21 cellular contexts compared by ENCODE assay signal in genomic region chr3:133282239-133282638, GRCh38.
DNase-seq lines count a peak whose midpoint lies in the region; ATAC-seq and TF ChIP-seq lines count a peak whose summit lies in the region.
"Had no signal": no experiment of that assay in that cellular context is flagged by ENCODE, and none has a peak within 500 bp of the region (broad histone marks: within the 10 kb centered on the region; RNA-seq: fewer than 3 reads in every experiment).

No MANE protein-coding gene starts in this region.

- H3K4me3 ChIP-seq in AG04449 (ENCODE audit: low read depth, low read length) (no peak overlapping the region), OCI-LY7 (ENCODE audit: low read depth, low read length, poor library complexity, severe bottlenecking) (no peak overlapping the region), upper lobe of right lung (no peak overlapping the region)
- H3K4me3 ChIP-seq: BLaER1 treated with 17β-estradiol and CSF1 and Interleukin-3, amounts not matched to agents 10 nM and 100 nM; MG63 had no signal

- DNase-seq in AG04449 (ENCODE audit: low read depth, low spot score) = peak; percentile 52
- peak; percentile 25 for DNase-seq in ELR (ENCODE audit: low read depth)
- peak; percentile 48 for DNase-seq in amniotic epithelial cell (ENCODE audit: low read depth)
- DNase-seq in fibroblast of peridontal ligament (ENCODE audit: extremely low read depth) = peak; percentile 30
- no peak for DNase-seq in DMS153 (lab: John Stamatoyannopoulos, UW)
- DNase-seq in OCI-LY7 (ENCODE audit: low spot score) = no peak
- DNase-seq in upper lobe of right lung = no peak
- DNase-seq: Calu3; CD8-positive, alpha-beta T cell; DMS53; H7; Karpas-422; MG63; NCI-H1048; NCI-H1436; NCI-H1930; NCI-H526 had no signal

- ATAC-seq in HG03045 (IDR thresholded peaks at IDR 0.05; ENCODE audit: unreplicated experiment) (no peak), upper lobe of right lung (no peak)
- ATAC-seq: CD8-positive, alpha-beta T cell had no signal

- H3K27ac ChIP-seq in OCI-LY7 (ENCODE audit: low read depth, low read length, poor library complexity, severe bottlenecking) (no peak overlapping the region), upper lobe of right lung (no peak overlapping the region)
- H3K27ac ChIP-seq: 22Rv1; BLaER1 treated with 17β-estradiol and CSF1 and Interleukin-3, amounts not matched to agents 10 nM and 100 nM; HL-60 had no signal

- CTCF ChIA-PET in AG04449 (lab: Yijun Ruan, JAX) = no interaction called here
- CTCF ChIA-PET in OCI-LY7 (lab: Charles Lee; ENCODE audit: unreplicated experiment) = no interaction called here

- H3K36me3 ChIP-seq in OCI-LY7 (ENCODE audit: insufficient read depth, low read length) = no peaks in the 10 kb centered on the region
- H3K36me3 ChIP-seq in upper lobe of right lung = no peaks in the 10 kb centered on the region
- H3K36me3 ChIP-seq: BLaER1 treated with 17β-estradiol and CSF1 and Interleukin-3, amounts not matched to agents 10 nM and 100 nM; MG63 had no signal

- no peak for TF ChIP-seq CTCF in AG04449 (IDR thresholded peaks at IDR 0.05; ENCODE audit: insufficient read depth, low read length, missing control alignments)
- TF ChIP-seq CTCF in OCI-LY7 (conservative IDR thresholded peaks at IDR 0.05; ENCODE audit: low read length) = no peak
- no peak for TF ChIP-seq CTCF in upper lobe of right lung (IDR thresholded peaks at IDR 0.05)

- H3K4me1 ChIP-seq in OCI-LY7 (ENCODE audit: insufficient read depth, low read length, poor library complexity, severe bottlenecking) (no peaks in the 10 kb centered on the region), upper lobe of right lung (no peaks in the 10 kb centered on the region)

- intact Hi-C loops in OCI-LY7 (cut with micrococcal nuclease; ENCODE audit: unreplicated experiment) = no loop called here
- intact Hi-C loops in upper lobe of right lung (cut with DNase I) = no loop called here

- no peaks in the 10 kb centered on the region for H3K27me3 ChIP-seq in upper lobe of right lung
- H3K27me3 ChIP-seq: BLaER1 treated with 17β-estradiol and CSF1 and Interleukin-3, amounts not matched to agents 10 nM and 100 nM; MG63 had no signal

- no peak overlapping the region for H2AFZ ChIP-seq in OCI-LY7 (ENCODE audit: low read length)

- no peaks in the 10 kb centered on the region for H3K79me2 ChIP-seq in OCI-LY7 (ENCODE audit: insufficient read depth, low read depth, low read length)

- BruUV-seq in OCI-LY7 (replicated peaks; lab: Mats Ljungman, UMichigan) = no TSS peak

- H4K20me1 ChIP-seq in OCI-LY7 (ENCODE audit: insufficient read depth, low read length) = no peaks in the 10 kb centered on the region
- H4K20me1 ChIP-seq: BLaER1 treated with 17β-estradiol and CSF1 and Interleukin-3, amounts not matched to agents 10 nM and 100 nM had no signal

- no peak overlapping the region for H3K4me2 ChIP-seq in OCI-LY7 (ENCODE audit: low read length)
- H3K4me2 ChIP-seq: BLaER1 treated with 17β-estradiol and CSF1 and Interleukin-3, amounts not matched to agents 10 nM and 100 nM had no signal

- H3K9me3 ChIP-seq in OCI-LY7 (ENCODE audit: low read length) (no peaks in the 10 kb centered on the region), upper lobe of right lung (no peaks in the 10 kb centered on the region)
- H3K9me3 ChIP-seq: BLaER1 treated with 17β-estradiol and CSF1 and Interleukin-3, amounts not matched to agents 10 nM and 100 nM; MG63 had no signal

- POLR2A ChIA-PET in AG04449 (lab: Yijun Ruan, JAX) (interaction anchor here (0.7 to 1.2 kb wide), 2 partner anchors 10 to 18 kb away, joined by 3 to 4 read pairs; no protein-coding TSS in a partner anchor), OCI-LY7 (lab: Charles Lee) (no interaction called here)

- no peaks in the 10 kb centered on the region for H3K9me2 ChIP-seq in OCI-LY7 (ENCODE audit: insufficient read depth, low read length)

Comparison
In these comparisons a context has a peak if more than half of its experiments do, and no peak if none do; other contexts are left out.
1. DNase-seq: peak in AG04449 (single experiment), ELR (single experiment), amniotic epithelial cell (single experiment) and fibroblast of peridontal ligament (single experiment); none in DMS153 (single experiment), OCI-LY7 (single experiment) and upper lobe of right lung (single experiment).